Comparison of ENCODE assay signal across 16 cellular contexts in genomic region chr12:26058308-26058707, GRCh38.
DNase-seq lines count a peak whose midpoint lies in the region; ATAC-seq and TF ChIP-seq lines count a peak whose summit lies in the region.
"Had no signal": no experiment of that assay in that cellular context is flagged by ENCODE, and none has a peak within 500 bp of the region (broad histone marks: within the 10 kb centered on the region; RNA-seq: fewer than 3 reads in every experiment).

No MANE protein-coding gene starts in this region.

- H3K36me3 Mint-ChIP-seq in natural killer cell: no peaks in the 10 kb centered on the region

- no peaks in the 10 kb centered on the region for H3F3A ChIP-seq in DOHH2 (ENCODE audit: control insufficient read depth, insufficient read depth)

- BruUV-seq in OCI-LY7 (replicated peaks; lab: Mats Ljungman, UMichigan): no TSS peak

- ATAC-seq in natural killer cell (no peak), gastroesophageal sphincter (no peak)

- no peak for TF ChIP-seq EP300 in gastroesophageal sphincter (IDR thresholded peaks at IDR 0.05)

- H3K27ac Mint-ChIP-seq in natural killer cell: no peak overlapping the region

- intact Hi-C loops in OCI-LY7 (cut with micrococcal nuclease; ENCODE audit: unreplicated experiment): no loop called here
- intact Hi-C loops in natural killer cell (cut with micrococcal nuclease): no loop called here

- TF ChIP-seq CTCF in DOHH2 (IDR thresholded peaks at IDR 0.05; ENCODE audit: low read depth, low read length, poor library complexity, severe bottlenecking): peak; percentile 72
- TF ChIP-seq CTCF in HEK293 (tag by site-specific recombination; IDR thresholded peaks at IDR 0.05): no peak
- TF ChIP-seq CTCF in OCI-LY7 (conservative IDR thresholded peaks at IDR 0.05; ENCODE audit: low read length): peak; percentile 77
- TF ChIP-seq CTCF in fibroblast of villous mesenchyme (IDR thresholded peaks at IDR 0.05; ENCODE audit: insufficient read depth, low read depth, low read length): peak; percentile 5
- TF ChIP-seq CTCF in natural killer cell (IDR thresholded peaks at IDR 0.05): no peak
- no peak for TF ChIP-seq CTCF in gastroesophageal sphincter (IDR thresholded peaks at IDR 0.05)

- no peak for TF ChIP-seq POLR2A in gastroesophageal sphincter (IDR thresholded peaks at IDR 0.05)

- H4K20me1 ChIP-seq in DOHH2 (ENCODE audit: control insufficient read depth, insufficient read depth, low read depth, low read length) (no peaks in the 10 kb centered on the region), OCI-LY7 (ENCODE audit: insufficient read depth, low read length) (no peaks in the 10 kb centered on the region)
- H4K20me1 ChIP-seq: BLaER1 had no signal

- H3K4me2 ChIP-seq in DOHH2 (ENCODE audit: low read length): no peak overlapping the region
- no peak overlapping the region for H3K4me2 ChIP-seq in OCI-LY7 (ENCODE audit: low read length)
- H3K4me2 ChIP-seq: BLaER1 had no signal

- H3K4me1 Mint-ChIP-seq in natural killer cell: no peaks in the 10 kb centered on the region

- H3K4me1 ChIP-seq in DOHH2 (ENCODE audit: control insufficient read depth, low read length) (no peaks in the 10 kb centered on the region), HEK293 (ENCODE audit: control insufficient read depth, insufficient read depth, low read length) (peaks cover 20% of the 10 kb centered on the region), OCI-LY7 (ENCODE audit: insufficient read depth, low read length, poor library complexity, severe bottlenecking) (no peaks in the 10 kb centered on the region), gastroesophageal sphincter (peaks cover 4 to 8% (median 4%) of the 10 kb centered on the region in 3 donors)
- H3K4me1 ChIP-seq: BLaER1, HAP-1 had no signal

- H3K79me2 ChIP-seq in DOHH2 (ENCODE audit: control insufficient read depth, low read length) (no peaks in the 10 kb centered on the region), OCI-LY7 (ENCODE audit: insufficient read depth, low read depth, low read length) (no peaks in the 10 kb centered on the region)

- no peak overlapping the region for H2AFZ ChIP-seq in OCI-LY7 (ENCODE audit: low read length)

- DNase-seq in OCI-LY7 (ENCODE audit: low spot score): peak; percentile 23
- no peak for DNase-seq in fibroblast of villous mesenchyme (ENCODE audit: low read depth)
- no peak for DNase-seq in NCI-H1417 treated with DMSO at 0.1 percent for 48 hours (lab: John Stamatoyannopoulos, UW)
- DNase-seq in NCI-H1694 (lab: John Stamatoyannopoulos, UW): no peak
- no peak for DNase-seq in natural killer cell
- DNase-seq: activated effector memory CD4-positive, alpha-beta T cell treated with anti-CD3 and anti-CD28 coated beads, Interleukin-2, amount 50 U/mL, for 16 hours; gastrocnemius medialis; KG1; NCI-H1417; NCI-H345 had no signal

- no peak overlapping the region for H3K27ac ChIP-seq in DOHH2 (ENCODE audit: low read depth, low read length)
- H3K27ac ChIP-seq in HEK293 (ENCODE audit: extremely low read depth, low read depth, low read length): no peak overlapping the region
- no peak overlapping the region for H3K27ac ChIP-seq in OCI-LY7 (ENCODE audit: low read depth, low read length, poor library complexity, severe bottlenecking)
- no peak overlapping the region for H3K27ac ChIP-seq in gastroesophageal sphincter
- H3K27ac ChIP-seq: BLaER1 had no signal

- H3K4me3 Mint-ChIP-seq in natural killer cell: no peak overlapping the region

- H3K27me3 ChIP-seq in DOHH2 (ENCODE audit: control insufficient read depth, low read length) (peaks cover 13% of the 10 kb centered on the region), gastroesophageal sphincter (no peaks in the 10 kb centered on the region)
- H3K27me3 ChIP-seq: BLaER1, gastrocnemius medialis had no signal

- H3K27me3 Mint-ChIP-seq in natural killer cell (ENCODE audit: low read depth in 2 of 2): peaks cover 0 to 6% of the 10 kb centered on the region in 2 donors

- no peaks in the 10 kb centered on the region for H3K36me3 ChIP-seq in DOHH2 (ENCODE audit: control insufficient read depth, low read length)
- no peaks in the 10 kb centered on the region; a peak in 1 of 3 replicates for H3K36me3 ChIP-seq in HEK293 (ENCODE audit: control insufficient read depth in 2 of 2, insufficient read depth in 1 of 2, low read length in 2 of 2)
- H3K36me3 ChIP-seq in OCI-LY7 (ENCODE audit: insufficient read depth, low read length): no peaks in the 10 kb centered on the region
- H3K36me3 ChIP-seq in gastroesophageal sphincter: peaks cover 0 to 4% of the 10 kb centered on the region in 2 donors
- H3K36me3 ChIP-seq: BLaER1, HAP-1 had no signal

- H3K9me3 ChIP-seq in DOHH2 (ENCODE audit: control insufficient read depth, insufficient read depth, low read length) (no peaks in the 10 kb centered on the region), HEK293 (ENCODE audit: control insufficient read depth, insufficient read depth, low read depth, low read length) (no peaks in the 10 kb centered on the region), OCI-LY7 (ENCODE audit: low read length) (no peaks in the 10 kb centered on the region), gastroesophageal sphincter (no peaks in the 10 kb centered on the region)
- H3K9me3 ChIP-seq: BLaER1, gastrocnemius medialis, HAP-1 had no signal

- H3K4me3 ChIP-seq in DOHH2 (ENCODE audit: low read length) (no peak overlapping the region), HEK293 (ENCODE audit: low read depth, low read length) (no peak overlapping the region), OCI-LY7 (ENCODE audit: low read depth, low read length, poor library complexity, severe bottlenecking) (no peak overlapping the region), fibroblast of villous mesenchyme (ENCODE audit: low read depth, low read length) (no peak overlapping the region), gastroesophageal sphincter (no peak overlapping the region)
- H3K4me3 ChIP-seq: BLaER1, HAP-1, lung had no signal

- POLR2A ChIA-PET in HEK293 (lab: Yijun Ruan, JAX): no interaction called here
- POLR2A ChIA-PET in OCI-LY7 (lab: Charles Lee): interaction anchor here (0.8 to 1.5 kb wide), 2 partner anchors 9 to 106 kb away, joined by 4 read pairs; no protein-coding TSS in a partner anchor

- 95 to 96% methylated on average over 8 of the region's 8 CpGs for WGBS in gastroesophageal sphincter (ENCODE audit: low coverage in 1 of 2), 2 donors

- H3K9me3 Mint-ChIP-seq in natural killer cell: no peaks in the 10 kb centered on the region

- H3K9me2 ChIP-seq in DOHH2 (replicated peaks; ENCODE audit: control insufficient read depth, low read length) (no peaks in the 10 kb centered on the region), OCI-LY7 (ENCODE audit: insufficient read depth, low read length) (no peaks in the 10 kb centered on the region)

- CTCF ChIA-PET in HEK293 (lab: Yijun Ruan, JAX) (interaction anchor here (0.7 kb wide), 1 partner anchor 1773 kb away, joined by 3 read pairs; no protein-coding TSS in a partner anchor), OCI-LY7 (lab: Charles Lee; ENCODE audit: unreplicated experiment) (no interaction called here)

TF ChIP-seq in HEK293, 187 proteins besides CTCF, POLR2A, EP300 and RAD21:
- TF ChIP-seq KLF9 (tag by site-specific recombination; IDR thresholded peaks at IDR 0.05; ENCODE audit: low read depth): no peak
- TF ChIP-seq ZNF776 (tag by site-specific recombination; IDR thresholded peaks at IDR 0.05; ENCODE audit: borderline replicate concordance): no peak
- no peak for TF ChIP-seq ZNF610 (tag by site-specific recombination; IDR thresholded peaks at IDR 0.05; ENCODE audit: borderline replicate concordance)
- TF ChIP-seq SCRT2 (tag by site-specific recombination; IDR thresholded peaks at IDR 0.05): 0 out of 2 replicates have a peak, but pooled peaks have one; percentile 28

Comparison
In these comparisons a context has a peak if more than half of its experiments do, and no peak if none do; other contexts are left out.
1. CTCF ChIP-seq: peak in DOHH2 (single experiment), OCI-LY7 (single experiment) and fibroblast of villous mesenchyme (single experiment); none in HEK293 (single experiment), natural killer cell (single experiment) and gastroesophageal sphincter (0 of 4).